In the genomic region with DNA sequence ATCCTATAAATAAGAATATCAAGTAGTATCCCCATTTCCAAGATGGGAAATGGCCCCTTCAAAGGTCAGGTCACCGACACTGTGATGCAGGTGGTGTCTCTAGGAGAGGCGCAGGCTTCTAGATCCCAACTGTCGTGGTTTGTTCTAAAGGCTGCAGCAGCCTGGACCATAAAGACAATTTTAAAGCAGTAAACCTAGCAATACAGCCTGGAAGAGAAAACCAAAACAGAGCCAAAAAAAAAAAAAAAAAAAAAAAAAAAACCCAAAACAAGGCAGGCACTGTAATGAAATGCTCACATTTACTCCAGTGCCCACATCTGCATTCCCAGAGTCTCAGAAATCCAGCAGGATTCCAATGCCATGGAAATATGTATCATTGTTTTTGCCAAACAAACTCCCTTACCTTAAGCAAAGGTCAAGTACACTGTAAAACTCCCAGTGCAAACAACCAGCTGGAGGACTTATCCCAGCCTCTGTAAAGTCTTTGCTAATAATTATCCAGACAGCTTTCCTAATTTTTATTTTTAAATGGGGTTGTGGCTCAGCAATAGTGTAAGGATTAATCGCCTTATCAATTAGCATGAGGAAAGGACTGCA, we compare ENCODE assay signal across 1 cellular context.
TF ChIP-seq lines count a peak whose summit lies in the region.

No MANE protein-coding gene starts in this region.

TF ChIP-seq in HepG2, 621 proteins besides CTCF, POLR2A, EP300 and RAD21 (continued from another document and continues in another):
- TF ChIP-seq, protein P1, sequence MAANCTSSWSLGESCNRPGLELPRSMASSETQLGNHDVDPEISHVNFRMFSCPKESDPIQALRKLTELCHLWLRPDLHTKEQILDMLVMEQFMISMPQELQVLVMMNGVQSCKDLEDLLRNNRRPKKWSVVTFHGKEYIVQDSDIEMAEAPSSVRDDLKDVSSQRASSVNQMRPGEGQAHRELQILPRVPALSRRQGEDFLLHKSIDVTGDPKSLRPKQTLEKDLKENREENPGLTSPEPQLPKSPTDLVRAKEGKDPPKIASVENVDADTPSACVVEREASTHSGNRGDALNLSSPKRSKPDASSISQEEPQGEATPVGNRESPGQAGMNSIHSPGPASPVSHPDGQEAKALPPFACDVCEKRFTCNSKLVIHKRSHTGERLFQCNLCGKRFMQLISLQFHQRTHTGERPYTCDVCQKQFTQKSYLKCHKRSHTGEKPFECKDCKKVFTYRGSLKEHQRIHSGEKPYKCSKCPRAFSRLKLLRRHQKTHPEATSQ (CRISPR knock-in tag; IDR thresholded peaks at IDR 0.05; ENCODE audit: borderline replicate concordance), result no peak
- TF ChIP-seq ZNF547 (CRISPR knock-in tag; IDR thresholded peaks at IDR 0.05) (no peak), ZNF749 (CRISPR knock-in tag; IDR thresholded peaks at IDR 0.05; ENCODE audit: borderline replicate concordance) (no peak), ZNF280B (CRISPR knock-in tag; IDR thresholded peaks at IDR 0.05; ENCODE audit: borderline replicate concordance) (no peak), ZNF343 (CRISPR knock-in tag; IDR thresholded peaks at IDR 0.05) (no peak), ZNF460 (CRISPR knock-in tag; IDR thresholded peaks at IDR 0.05; ENCODE audit: borderline replicate concordance) (no peak), MTF2 (CRISPR knock-in tag; IDR thresholded peaks at IDR 0.05; ENCODE audit: borderline replicate concordance) (no peak), ZNF224 (CRISPR knock-in tag; IDR thresholded peaks at IDR 0.05) (no peak), ZNF616 (CRISPR knock-in tag; IDR thresholded peaks at IDR 0.05; ENCODE audit: low read depth) (no peak), KAT2B (IDR thresholded peaks at IDR 0.05; ENCODE audit: borderline replicate concordance, low read depth, low read length) (no peak), ZNF768 (CRISPR knock-in tag; IDR thresholded peaks at IDR 0.05) (no peak), U2AF2 (IDR thresholded peaks at IDR 0.05; ENCODE audit: low read depth, low read length) (no peak), RFXANK (CRISPR knock-in tag; IDR thresholded peaks at IDR 0.05) (no peak), HBP1 (CRISPR knock-in tag; IDR thresholded peaks at IDR 0.05; ENCODE audit: low read depth) (no peak), ZSCAN20 (CRISPR knock-in tag; IDR thresholded peaks at IDR 0.05; ENCODE audit: borderline replicate concordance) (no peak), HMG20B (CRISPR knock-in tag; conservative IDR thresholded peaks at IDR 0.05) (peak; percentile 45; the same call in 1 of the 2 replicates), CEBPG (CRISPR knock-in tag; IDR thresholded peaks at IDR 0.05) (peak; percentile 65), GTF2F1 (IDR thresholded peaks at IDR 0.05; ENCODE audit: low read length) (no peak), MEF2D (CRISPR knock-in tag; IDR thresholded peaks at IDR 0.05) (peak; percentile 80; the same call in 1 of the 2 replicates), ZNF567 (CRISPR knock-in tag; IDR thresholded peaks at IDR 0.05; ENCODE audit: borderline replicate concordance) (no peak), TRIM24 (CRISPR knock-in tag; IDR thresholded peaks at IDR 0.05) (no peak), CREM (IDR thresholded peaks at IDR 0.05) (peak; percentile 50), CREM (CRISPR knock-in tag; IDR thresholded peaks at IDR 0.05) (no peak), NKX3-1 (CRISPR knock-in tag; IDR thresholded peaks at IDR 0.05) (peak; percentile 61; the same call in 1 of the 2 replicates), SRSF1 (optimal IDR thresholded peaks at IDR 0.05; ENCODE audit: low read depth, low read length) (no peak), JARID2 (CRISPR knock-in tag; IDR thresholded peaks at IDR 0.05; ENCODE audit: insufficient replicate concordance) (no peak), ZNF570 (CRISPR knock-in tag; IDR thresholded peaks at IDR 0.05; ENCODE audit: borderline replicate concordance) (no peak), SRY (CRISPR knock-in tag; IDR thresholded peaks at IDR 0.05) (no peak), ESRRA (CRISPR knock-in tag; IDR thresholded peaks at IDR 0.05; ENCODE audit: low read depth) (no peak), RORA (CRISPR knock-in tag; IDR thresholded peaks at IDR 0.05) (no peak), ETV6 (CRISPR knock-in tag; conservative IDR thresholded peaks at IDR 0.05) (no peak), ATM (IDR thresholded peaks at IDR 0.05; ENCODE audit: borderline replicate concordance) (no peak), ZBTB7B (CRISPR knock-in tag; IDR thresholded peaks at IDR 0.05) (no peak), RNF2 (conservative IDR thresholded peaks at IDR 0.05; ENCODE audit: low read depth) (no peak), ZNF430 (CRISPR knock-in tag; IDR thresholded peaks at IDR 0.05) (no peak), SNAPC5 (CRISPR knock-in tag; IDR thresholded peaks at IDR 0.05; ENCODE audit: borderline replicate concordance) (no peak), ZNF326 (CRISPR knock-in tag; IDR thresholded peaks at IDR 0.05; ENCODE audit: borderline replicate concordance) (no peak), ARHGAP35 (CRISPR knock-in tag; IDR thresholded peaks at IDR 0.05; ENCODE audit: borderline replicate concordance) (no peak), TERF1 (CRISPR knock-in tag; IDR thresholded peaks at IDR 0.05) (no peak), JUNB (CRISPR knock-in tag; IDR thresholded peaks at IDR 0.05; ENCODE audit: borderline replicate concordance) (no peak), SKI (IDR thresholded peaks at IDR 0.05; ENCODE audit: partially characterized antibody) (peak; percentile 86), ISX (CRISPR knock-in tag; conservative IDR thresholded peaks at IDR 0.05) (no peak), ARID2 (CRISPR knock-in tag; IDR thresholded peaks at IDR 0.05; ENCODE audit: borderline replicate concordance) (no peak), ZNF143 (CRISPR knock-in tag; IDR thresholded peaks at IDR 0.05) (no peak), SP5 (CRISPR knock-in tag; IDR thresholded peaks at IDR 0.05; ENCODE audit: borderline replicate concordance, low read depth) (peak; percentile 70), GZF1 (CRISPR knock-in tag; IDR thresholded peaks at IDR 0.05) (no peak), BORCS8-MEF2B (CRISPR knock-in tag; IDR thresholded peaks at IDR 0.05) (no peak), RBM39 (IDR thresholded peaks at IDR 0.05; ENCODE audit: low read depth, low read length, poor library complexity, severe bottlenecking) (no peak), RAD51 (IDR thresholded peaks at IDR 0.05; ENCODE audit: borderline replicate concordance) (no peak), PITX1 (CRISPR knock-in tag; IDR thresholded peaks at IDR 0.05) (peak; percentile 83), KDM3A (CRISPR knock-in tag; IDR thresholded peaks at IDR 0.05; ENCODE audit: low read depth) (no peak), PAF1 (CRISPR knock-in tag; IDR thresholded peaks at IDR 0.05) (no peak), ZBTB2 (CRISPR knock-in tag; IDR thresholded peaks at IDR 0.05; ENCODE audit: low read depth) (no peak), ZKSCAN5 (CRISPR knock-in tag; IDR thresholded peaks at IDR 0.05) (no peak), ZNF354B (CRISPR knock-in tag; IDR thresholded peaks at IDR 0.05) (no peak), SMAD9 (CRISPR knock-in tag; IDR thresholded peaks at IDR 0.05) (no peak), ZMYM4 (CRISPR knock-in tag; IDR thresholded peaks at IDR 0.05) (peak; percentile 41; the same call in 1 of the 2 replicates), MYPOP (CRISPR knock-in tag; IDR thresholded peaks at IDR 0.05) (peak; percentile 6; the same call in 1 of the 2 replicates), ZNF766 (CRISPR knock-in tag; IDR thresholded peaks at IDR 0.05; ENCODE audit: borderline replicate concordance) (no peak)
- TF ChIP-seq, protein P2, sequence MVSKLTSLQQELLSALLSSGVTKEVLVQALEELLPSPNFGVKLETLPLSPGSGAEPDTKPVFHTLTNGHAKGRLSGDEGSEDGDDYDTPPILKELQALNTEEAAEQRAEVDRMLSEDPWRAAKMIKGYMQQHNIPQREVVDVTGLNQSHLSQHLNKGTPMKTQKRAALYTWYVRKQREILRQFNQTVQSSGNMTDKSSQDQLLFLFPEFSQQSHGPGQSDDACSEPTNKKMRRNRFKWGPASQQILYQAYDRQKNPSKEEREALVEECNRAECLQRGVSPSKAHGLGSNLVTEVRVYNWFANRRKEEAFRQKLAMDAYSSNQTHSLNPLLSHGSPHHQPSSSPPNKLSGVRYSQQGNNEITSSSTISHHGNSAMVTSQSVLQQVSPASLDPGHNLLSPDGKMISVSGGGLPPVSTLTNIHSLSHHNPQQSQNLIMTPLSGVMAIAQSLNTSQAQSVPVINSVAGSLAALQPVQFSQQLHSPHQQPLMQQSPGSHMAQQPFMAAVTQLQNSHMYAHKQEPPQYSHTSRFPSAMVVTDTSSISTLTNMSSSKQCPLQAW (CRISPR knock-in tag; IDR thresholded peaks at IDR 0.05), result peak; percentile 83
- TF ChIP-seq, protein P3, sequence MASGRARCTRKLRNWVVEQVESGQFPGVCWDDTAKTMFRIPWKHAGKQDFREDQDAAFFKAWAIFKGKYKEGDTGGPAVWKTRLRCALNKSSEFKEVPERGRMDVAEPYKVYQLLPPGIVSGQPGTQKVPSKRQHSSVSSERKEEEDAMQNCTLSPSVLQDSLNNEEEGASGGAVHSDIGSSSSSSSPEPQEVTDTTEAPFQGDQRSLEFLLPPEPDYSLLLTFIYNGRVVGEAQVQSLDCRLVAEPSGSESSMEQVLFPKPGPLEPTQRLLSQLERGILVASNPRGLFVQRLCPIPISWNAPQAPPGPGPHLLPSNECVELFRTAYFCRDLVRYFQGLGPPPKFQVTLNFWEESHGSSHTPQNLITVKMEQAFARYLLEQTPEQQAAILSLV (CRISPR knock-in tag; IDR thresholded peaks at IDR 0.05; ENCODE audit: borderline replicate concordance), result no peak
- TF ChIP-seq, protein P4, sequence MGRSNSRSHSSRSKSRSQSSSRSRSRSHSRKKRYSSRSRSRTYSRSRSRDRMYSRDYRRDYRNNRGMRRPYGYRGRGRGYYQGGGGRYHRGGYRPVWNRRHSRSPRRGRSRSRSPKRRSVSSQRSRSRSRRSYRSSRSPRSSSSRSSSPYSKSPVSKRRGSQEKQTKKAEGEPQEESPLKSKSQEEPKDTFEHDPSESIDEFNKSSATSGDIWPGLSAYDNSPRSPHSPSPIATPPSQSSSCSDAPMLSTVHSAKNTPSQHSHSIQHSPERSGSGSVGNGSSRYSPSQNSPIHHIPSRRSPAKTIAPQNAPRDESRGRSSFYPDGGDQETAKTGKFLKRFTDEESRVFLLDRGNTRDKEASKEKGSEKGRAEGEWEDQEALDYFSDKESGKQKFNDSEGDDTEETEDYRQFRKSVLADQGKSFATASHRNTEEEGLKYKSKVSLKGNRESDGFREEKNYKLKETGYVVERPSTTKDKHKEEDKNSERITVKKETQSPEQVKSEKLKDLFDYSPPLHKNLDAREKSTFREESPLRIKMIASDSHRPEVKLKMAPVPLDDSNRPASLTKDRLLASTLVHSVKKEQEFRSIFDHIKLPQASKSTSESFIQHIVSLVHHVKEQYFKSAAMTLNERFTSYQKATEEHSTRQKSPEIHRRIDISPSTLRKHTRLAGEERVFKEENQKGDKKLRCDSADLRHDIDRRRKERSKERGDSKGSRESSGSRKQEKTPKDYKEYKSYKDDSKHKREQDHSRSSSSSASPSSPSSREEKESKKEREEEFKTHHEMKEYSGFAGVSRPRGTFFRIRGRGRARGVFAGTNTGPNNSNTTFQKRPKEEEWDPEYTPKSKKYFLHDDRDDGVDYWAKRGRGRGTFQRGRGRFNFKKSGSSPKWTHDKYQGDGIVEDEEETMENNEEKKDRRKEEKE (IDR thresholded peaks at IDR 0.05), result no peak
